In the genomic region with DNA sequence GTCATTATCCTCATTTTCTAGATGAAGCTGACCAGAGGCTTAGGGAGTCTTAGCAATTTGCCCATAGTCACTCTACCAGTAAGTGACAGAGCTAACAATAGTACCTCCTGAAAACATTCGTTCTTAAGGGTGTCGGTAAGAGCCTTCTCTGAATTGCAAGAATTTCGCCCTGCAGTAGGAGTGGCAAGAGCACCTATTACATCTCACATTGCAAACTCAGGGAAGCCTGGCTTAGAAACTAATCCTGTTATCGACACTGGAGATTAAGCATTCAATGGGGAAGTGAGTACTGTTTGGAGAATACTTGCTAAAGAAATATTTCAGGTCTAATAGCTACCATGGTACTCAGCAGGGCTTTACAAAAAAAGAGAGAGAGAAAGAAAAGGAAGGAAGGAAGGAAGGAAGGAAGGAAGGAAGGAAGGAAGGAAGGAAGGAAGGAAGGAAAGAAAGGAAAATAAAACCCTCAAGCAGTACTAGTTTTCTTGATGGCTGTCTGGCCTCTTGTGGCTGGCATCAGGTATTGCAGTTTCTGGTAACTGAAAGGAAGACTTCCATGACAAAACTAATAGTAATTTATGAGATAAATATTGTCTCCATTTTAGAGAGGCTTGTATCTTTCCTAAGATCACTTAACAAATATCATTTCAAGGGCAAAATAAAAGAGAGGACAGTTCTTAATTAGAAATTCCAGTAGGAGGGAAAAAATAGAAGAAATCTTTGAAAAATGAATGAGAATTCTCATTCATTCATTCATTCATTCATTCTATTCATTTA, we compare ENCODE assay signal across 8 cellular contexts. TPM values are rescaled to one million over a fixed set of nuclear protein-coding genes. Genes with fewer than 3 reads are reported as not detected.
DNase-seq lines count a peak whose midpoint lies in the region; ATAC-seq, FAIRE-seq and TF ChIP-seq lines count a peak whose summit lies in the region.

No MANE protein-coding gene starts in this region.

- intact Hi-C loops in pancreas (cut with DNase I) = no loop called here

- 30 to 40% methylated on average over 4 of the region's 4 CpGs for WGBS in pancreas, 2 donors

- peak; percentile 18 to 66 (median 56) for TF ChIP-seq CTCF in pancreas (IDR thresholded peaks at IDR 0.05)

- no peak overlapping the region for H2AFZ ChIP-seq in Karpas-422 (ENCODE audit: low read length)

- H3K79me2 ChIP-seq in Karpas-422 (ENCODE audit: low read length) = no peaks in the 10 kb centered on the region

- no peak overlapping the region for H3K4me3 ChIP-seq in Karpas-422 (ENCODE audit: low read length)
- H3K4me3 ChIP-seq in pancreas = no peak overlapping the region

- H3K9me3 ChIP-seq in Karpas-422 (ENCODE audit: low read length) (no peaks in the 10 kb centered on the region), pancreas (no peaks in the 10 kb centered on the region)

- H3K4me1 ChIP-seq in Karpas-422 (ENCODE audit: low read length) (peaks cover 7% of the 10 kb centered on the region), pancreas (no peaks in the 10 kb centered on the region)

- H3K27ac ChIP-seq in Karpas-422 (ENCODE audit: low read length) (no peak overlapping the region), pancreas (no peak overlapping the region)

- H3K36me3 ChIP-seq in Karpas-422 (ENCODE audit: insufficient read depth, low read length) (no peaks in the 10 kb centered on the region), pancreas (no peaks in the 10 kb centered on the region)

- H3K9ac ChIP-seq in Karpas-422 (ENCODE audit: low read length) = no peak overlapping the region

- no peak for FAIRE-seq in pancreas (lab: Jason Lieb, UNC)

- DNase-seq in SKM-1 treated with dmso at 0.1 percent for 144 hours (lab: John Stamatoyannopoulos, UW; ENCODE audit: unreplicated experiment) (peak; percentile 52), SKM-1 (lab: John Stamatoyannopoulos, UW; ENCODE audit: unreplicated experiment) (no peak), Karpas-422 (peak; percentile 80), fibroblast of peridontal ligament (ENCODE audit: extremely low read depth) (peak; percentile 58), pancreas (no peak), NK-92 (lab: John Stamatoyannopoulos, UW; ENCODE audit: unreplicated experiment) (no peak), cortex of kidney (lab: John Stamatoyannopoulos, UW) (no peak)

- H4K20me1 ChIP-seq in Karpas-422 (ENCODE audit: insufficient read depth, low read depth, low read length) = no peaks in the 10 kb centered on the region

- no peak overlapping the region for H3K4me2 ChIP-seq in Karpas-422 (ENCODE audit: low read depth, low read length, poor library complexity, severe bottlenecking)

- ATAC-seq in SK-N-SH treated with all-trans-retinoic acid at 6 μM for 48 hours (peak; percentile 87), pancreas (peak; percentile 64 to 81 (median 74))

- no peaks in the 10 kb centered on the region for H3K9me2 ChIP-seq in Karpas-422 (replicated peaks; ENCODE audit: insufficient read depth, low read length)

- no peaks in the 10 kb centered on the region for H3K27me3 ChIP-seq in Karpas-422 (ENCODE audit: low read length)
- H3K27me3 ChIP-seq in pancreas = no peaks in the 10 kb centered on the region

TF ChIP-seq in SK-N-SH treated with all-trans-retinoic acid at 6 μM for 48 hours, 23 proteins besides CTCF, POLR2A, EP300 and RAD21:
- TF ChIP-seq, protein P1, sequence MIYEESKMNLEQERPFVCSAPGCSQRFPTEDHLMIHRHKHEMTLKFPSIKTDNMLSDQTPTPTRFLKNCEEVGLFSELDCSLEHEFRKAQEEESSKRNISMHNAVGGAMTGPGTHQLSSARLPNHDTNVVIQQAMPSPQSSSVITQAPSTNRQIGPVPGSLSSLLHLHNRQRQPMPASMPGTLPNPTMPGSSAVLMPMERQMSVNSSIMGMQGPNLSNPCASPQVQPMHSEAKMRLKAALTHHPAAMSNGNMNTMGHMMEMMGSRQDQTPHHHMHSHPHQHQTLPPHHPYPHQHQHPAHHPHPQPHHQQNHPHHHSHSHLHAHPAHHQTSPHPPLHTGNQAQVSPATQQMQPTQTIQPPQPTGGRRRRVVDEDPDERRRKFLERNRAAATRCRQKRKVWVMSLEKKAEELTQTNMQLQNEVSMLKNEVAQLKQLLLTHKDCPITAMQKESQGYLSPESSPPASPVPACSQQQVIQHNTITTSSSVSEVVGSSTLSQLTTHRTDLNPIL (CRISPR knock-in tag; IDR thresholded peaks at IDR 0.05; ENCODE audit: low read depth) = no peak
- TF ChIP-seq, protein P2, sequence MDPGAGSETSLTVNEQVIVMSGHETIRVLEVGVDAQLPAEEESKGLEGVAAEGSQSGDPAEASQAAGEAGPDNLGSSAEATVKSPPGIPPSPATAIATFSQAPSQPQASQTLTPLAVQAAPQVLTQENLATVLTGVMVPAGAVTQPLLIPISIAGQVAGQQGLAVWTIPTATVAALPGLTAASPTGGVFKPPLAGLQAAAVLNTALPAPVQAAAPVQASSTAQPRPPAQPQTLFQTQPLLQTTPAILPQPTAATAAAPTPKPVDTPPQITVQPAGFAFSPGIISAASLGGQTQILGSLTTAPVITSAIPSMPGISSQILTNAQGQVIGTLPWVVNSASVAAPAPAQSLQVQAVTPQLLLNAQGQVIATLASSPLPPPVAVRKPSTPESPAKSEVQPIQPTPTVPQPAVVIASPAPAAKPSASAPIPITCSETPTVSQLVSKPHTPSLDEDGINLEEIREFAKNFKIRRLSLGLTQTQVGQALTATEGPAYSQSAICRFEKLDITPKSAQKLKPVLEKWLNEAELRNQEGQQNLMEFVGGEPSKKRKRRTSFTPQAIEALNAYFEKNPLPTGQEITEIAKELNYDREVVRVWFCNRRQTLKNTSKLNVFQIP (CRISPR knock-in tag; IDR thresholded peaks at IDR 0.05; ENCODE audit: borderline replicate concordance, low read depth) = no peak
- no peak for TF ChIP-seq BACH2 (CRISPR knock-in tag; IDR thresholded peaks at IDR 0.05; ENCODE audit: borderline replicate concordance)

RNA-seq across cellular contexts. Expression of a gene that starts 10.4 kb away (rescaled TPM):
- total RNA-seq in Karpas-422 (2014; rRNA removed; shearing (Covaris generic); ENCODE audit: low replicate concordance) = not detected in 2 replicates
- total RNA-seq in pancreas = 1 to 10 TPM; 2.0 to 4.2 (median 2.6) TPM
- 1 to 10 TPM; 1.3 to 1.6 TPM for polyA plus RNA-seq in pancreas

RNA-seq across cellular contexts. Expression of a gene that starts 15.3 kb away (rescaled TPM):
- not detected in 2 replicates for total RNA-seq in Karpas-422 (2014; rRNA removed; shearing (Covaris generic); ENCODE audit: low replicate concordance)
- total RNA-seq in pancreas = not detected
- not detected for polyA plus RNA-seq in pancreas

RNA-seq across cellular contexts. Expression of a gene that starts 20.0 kb away (rescaled TPM):
- not detected in 2 replicates for total RNA-seq in Karpas-422 (2014; rRNA removed; shearing (Covaris generic); ENCODE audit: low replicate concordance)
- under 1 TPM in 1 of 6 donors, not detected in 5; 0.06 TPM for total RNA-seq in pancreas
- not detected for polyA plus RNA-seq in pancreas

Comparison
In these comparisons a context has a peak if more than half of its experiments do, and no peak if none do; other contexts are left out.
1. DNase-seq: peak in SKM-1 treated with dmso at 0.1 percent for 144 hours (single experiment), Karpas-422 (single experiment) and fibroblast of peridontal ligament (single experiment); none in SKM-1 (single experiment), pancreas (0 of 6), NK-92 (single experiment) and cortex of kidney (single experiment).